Comparison of ENCODE assay signal across 1 cellular context in genomic region chr17:75814021-75814395, GRCh38.
TF ChIP-seq lines count a peak whose summit lies in the region.

No MANE protein-coding gene starts in this region.

TF ChIP-seq in K562, 482 proteins besides CTCF, POLR2A, EP300 and RAD21:
- TF ChIP-seq, protein P1, sequence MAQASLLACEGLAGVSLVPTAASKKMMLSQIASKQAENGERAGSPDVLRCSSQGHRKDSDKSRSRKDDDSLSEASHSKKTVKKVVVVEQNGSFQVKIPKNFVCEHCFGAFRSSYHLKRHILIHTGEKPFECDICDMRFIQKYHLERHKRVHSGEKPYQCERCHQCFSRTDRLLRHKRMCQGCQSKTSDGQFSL (CRISPR knock-in tag; IDR thresholded peaks at IDR 0.05): 0 out of 2 replicates have a peak, but pooled peaks have one; percentile 9
- TF ChIP-seq, protein P1 (tag; IDR thresholded peaks at IDR 0.05): no peak
- no peak for TF ChIP-seq ZNF589 (CRISPR knock-in tag; IDR thresholded peaks at IDR 0.05; ENCODE audit: low read depth)
